Comparison of ENCODE assay signal across 22 cellular contexts in genomic region chr7:29454464-29454863, GRCh38.
DNase-seq lines count a peak whose midpoint lies in the region; ATAC-seq, FAIRE-seq and TF ChIP-seq lines count a peak whose summit lies in the region.
"Had no signal": no experiment of that assay in that cellular context is flagged by ENCODE, and none has a peak within 500 bp of the region (broad histone marks: within the 10 kb centered on the region; RNA-seq: fewer than 3 reads in every experiment).

No MANE protein-coding gene starts in this region.

- H3K4me1 ChIP-seq in HepG2 (ENCODE audit: insufficient read depth, low read length): peaks cover 26% of the 10 kb centered on the region
- H3K4me1 ChIP-seq in trophoblast cell (ENCODE audit: control insufficient read depth in 1 of 2, insufficient read depth in 2 of 2, low read length in 2 of 2): peaks cover 24 to 35% of the 10 kb centered on the region in 2 experiments
- H3K4me1 ChIP-seq in neuronal stem cell (ENCODE audit: control insufficient read depth in 2 of 2, insufficient read depth in 1 of 2, low read depth in 1 of 2, low read length in 2 of 2): peaks cover 11 to 12% of the 10 kb centered on the region in 2 donors

- no peaks in the 10 kb centered on the region for H3K27me3 Mint-ChIP-seq in natural killer cell (ENCODE audit: low read depth in 2 of 2)
- H3K27me3 Mint-ChIP-seq: B cell, IgD-negative memory B cell had no signal

- no peak overlapping the region for H2BK15ac ChIP-seq in neuronal stem cell (ENCODE audit: low read length)

- H3K9ac ChIP-seq in HepG2 (ENCODE audit: insufficient read depth, low read depth, low read length): no peak overlapping the region
- H3K9ac ChIP-seq in trophoblast cell (ENCODE audit: low read length): no peak overlapping the region
- no peak overlapping the region for H3K9ac ChIP-seq in neuronal stem cell (ENCODE audit: low read depth, low read length, poor library complexity)
- H3K9ac ChIP-seq: BLaER1 treated with 17β-estradiol and CSF1 and Interleukin-3, amounts not matched to agents 10 nM and 100 nM; GM23248 had no signal

- no TSS peak for BruUV-seq in HepG2 (replicated peaks; lab: Mats Ljungman, UMichigan)

- CTCF ChIA-PET in HepG2 (lab: Yijun Ruan, JAX; ENCODE audit: low intra/inter-chr PET ratio, low total read pairs): no interaction called here

- intact Hi-C loops in HepG2 (cut with micrococcal nuclease; ENCODE audit: unreplicated experiment): no loop called here
- intact Hi-C loops in natural killer cell (cut with micrococcal nuclease): no loop called here

- H3K27ac Mint-ChIP-seq in natural killer cell: no peak overlapping the region
- H3K27ac Mint-ChIP-seq: B cell; CD8-positive, alpha-beta T cell; IgD-negative memory B cell had no signal

- in situ Hi-C loops in HepG2 (cut with HindIII; ENCODE audit: extremely low pct_ligation_motif_present, low pct_unique_long_range_greater_than_20kb): no loop called here

- peaks cover 8% of the 10 kb centered on the region; the same call in 1 of the 2 replicates for H4K20me1 ChIP-seq in HepG2 (ENCODE audit: insufficient read depth, low read length)
- H4K20me1 ChIP-seq: BLaER1 treated with 17β-estradiol and CSF1 and Interleukin-3, amounts not matched to agents 10 nM and 100 nM had no signal

- TF ChIP-seq EP300 in Ishikawa (IDR thresholded peaks at IDR 0.05; ENCODE audit: borderline replicate concordance): no peak
- TF ChIP-seq EP300 in HepG2 (IDR thresholded peaks at IDR 0.05; ENCODE audit: low read depth in 2 of 2, low read length in 2 of 2): no peak
- TF ChIP-seq EP300 in HepG2 (CRISPR knock-in tag; IDR thresholded peaks at IDR 0.05; ENCODE audit: borderline replicate concordance): no peak

- FAIRE-seq in HepG2 (lab: Jason Lieb, UNC): no peak
- FAIRE-seq: GM12878, H54, HTR-8/SVneo had no signal

- H2AFZ ChIP-seq in HepG2 (ENCODE audit: low read length): no peak overlapping the region
- no peak overlapping the region for H2AFZ ChIP-seq in trophoblast cell (ENCODE audit: insufficient read depth, low read length, poor library complexity)
- H2AFZ ChIP-seq in neuronal stem cell (ENCODE audit: low read length): no peak overlapping the region
- H2AFZ ChIP-seq: GM23248 had no signal

- POLR2A ChIA-PET in HepG2 (lab: Yijun Ruan, JAX): no interaction called here

- TF ChIP-seq POLR2A in NB4 (IDR thresholded peaks at IDR 0.05; ENCODE audit: extremely low read depth, insufficient read length) (no peak), HepG2 (IDR thresholded peaks at IDR 0.05; ENCODE audit: insufficient read depth in 1 of 2, low read depth in 2 of 2, low read length in 2 of 2) (no peak)

- H2BK12ac ChIP-seq in trophoblast cell (ENCODE audit: low read length): peak overlapping the region; percentile 29
- H2BK12ac ChIP-seq in neuronal stem cell (ENCODE audit: low read length): no peak overlapping the region

- H3K18ac ChIP-seq in trophoblast cell (ENCODE audit: low read length): peak overlapping the region; percentile 17
- no peak overlapping the region for H3K18ac ChIP-seq in neuronal stem cell (ENCODE audit: low read length)

- peak overlapping the region; percentile 54 for H2BK5ac ChIP-seq in trophoblast cell (ENCODE audit: low read depth, low read length, poor library complexity)
- H2BK5ac ChIP-seq in neuronal stem cell (ENCODE audit: low read length): no peak overlapping the region

- H4K8ac ChIP-seq in trophoblast cell (ENCODE audit: low read depth, low read length) (no peak overlapping the region), neuronal stem cell (ENCODE audit: low read depth, low read length) (no peak overlapping the region)

- H3K79me1 ChIP-seq in trophoblast cell (ENCODE audit: low read length) (peaks cover 15% of the 10 kb centered on the region), neuronal stem cell (ENCODE audit: low read depth, low read length) (no peaks in the 10 kb centered on the region)

- H3K79me2 ChIP-seq in HepG2 (ENCODE audit: insufficient read depth, low read length): no peaks in the 10 kb centered on the region
- peaks cover 4% of the 10 kb centered on the region for H3K79me2 ChIP-seq in trophoblast cell (ENCODE audit: control insufficient read depth, insufficient read depth, low read length, poor library complexity)

- H3K36me3 Mint-ChIP-seq in natural killer cell: no peaks in the 10 kb centered on the region
- H3K36me3 Mint-ChIP-seq: CD8-positive, alpha-beta T cell; IgD-negative memory B cell had no signal

- no peak overlapping the region for H3K27ac ChIP-seq in HepG2 (ENCODE audit: extremely low read length, insufficient read depth, low read length)
- peak overlapping the region; percentile 7 for H3K27ac ChIP-seq in trophoblast cell (ENCODE audit: low read depth, low read length)
- no peak overlapping the region for H3K27ac ChIP-seq in neuronal stem cell (replicated peaks; ENCODE audit: low read length)
- H3K27ac ChIP-seq: BLaER1 treated with 17β-estradiol and CSF1 and Interleukin-3, amounts not matched to agents 10 nM and 100 nM; GM23248 had no signal

- no peak overlapping the region for H2AK5ac ChIP-seq in trophoblast cell (ENCODE audit: low read length)
- H2AK5ac ChIP-seq in neuronal stem cell (ENCODE audit: low read depth, low read length): no peak overlapping the region

- H3K9me3 Mint-ChIP-seq in natural killer cell: no peaks in the 10 kb centered on the region
- H3K9me3 Mint-ChIP-seq: CD8-positive, alpha-beta T cell; IgD-negative memory B cell had no signal

- 97% methylated on average over 4 of the region's 4 CpGs for WGBS in HepG2 (ENCODE audit: low lambda C conversion rate)
- WGBS in trophoblast cell (ENCODE audit: extremely low coverage, insufficient coverage, insufficient read length): no CpG with 5 or more reads among the region's 4 CpGs
- WGBS in neuronal stem cell (ENCODE audit: extremely low coverage in 2 of 2, insufficient read length in 2 of 2, insufficient replicate concordance in 1 of 2), 2 donors: no CpG with 5 or more reads among the region's 4 CpGs

- H3K4ac ChIP-seq in trophoblast cell (ENCODE audit: low read depth, low read length) (no peak overlapping the region), neuronal stem cell (ENCODE audit: low read length) (no peak overlapping the region)

- H4K91ac ChIP-seq in trophoblast cell (ENCODE audit: low read depth, low read length) (peak overlapping the region; percentile 26), neuronal stem cell (ENCODE audit: low read depth, low read length, poor library complexity) (no peak overlapping the region)

- no peak for TF ChIP-seq RAD21 in Ishikawa (IDR thresholded peaks at IDR 0.05; ENCODE audit: low read depth)
- no peak for TF ChIP-seq RAD21 in HepG2 (CRISPR knock-in tag; IDR thresholded peaks at IDR 0.05)

- no peak overlapping the region for H4K12ac ChIP-seq in trophoblast cell (ENCODE audit: low read depth, low read length)

- no peaks in the 10 kb centered on the region for H3K4me1 Mint-ChIP-seq in natural killer cell
- H3K4me1 Mint-ChIP-seq: B cell, IgD-negative memory B cell had no signal

- H3K4me3 ChIP-seq in NB4 (ENCODE audit: low read depth, low read length) (no peak overlapping the region), HepG2 (replicated peaks in 1 of 3; ENCODE audit: insufficient read depth in 1 of 3, low read depth in 2 of 3, low read length in 3 of 3) (no peak overlapping the region), trophoblast cell (ENCODE audit: low read depth, low read length) (no peak overlapping the region), neuronal stem cell (ENCODE audit: low read length in 2 of 2) (no peak overlapping the region)
- H3K4me3 ChIP-seq: BLaER1 treated with 17β-estradiol and CSF1 and Interleukin-3, amounts not matched to agents 10 nM and 100 nM; GM12878; GM23248 had no signal

- no peaks in the 10 kb centered on the region for H3K9me3 ChIP-seq in HepG2 (ENCODE audit: low read length)
- no peaks in the 10 kb centered on the region for H3K9me3 ChIP-seq in trophoblast cell (ENCODE audit: insufficient read depth, low read depth, low read length)
- no peaks in the 10 kb centered on the region for H3K9me3 ChIP-seq in neuronal stem cell (replicated peaks in 1 of 2; ENCODE audit: control insufficient read depth in 2 of 2, insufficient read depth in 1 of 2, low read depth in 1 of 2, low read length in 2 of 2)
- H3K9me3 ChIP-seq: BLaER1 treated with 17β-estradiol and CSF1 and Interleukin-3, amounts not matched to agents 10 nM and 100 nM had no signal

- DNase-seq in NB4 (ENCODE audit: low read depth) (peak; percentile 6), HepG2 (ENCODE audit: low spot score) (no peak), trophoblast cell (peak; percentile 51 to 79), NCI-H82 (lab: John Stamatoyannopoulos, UW) (no peak), SHP77 (lab: John Stamatoyannopoulos, UW) (no peak), natural killer cell (no peak), neuronal stem cell (ENCODE audit: low spot score) (no peak)
- DNase-seq: Calu3; CD8-positive, alpha-beta T cell; DMS 273 treated with DMSO at 0.1 percent for 48 hours; DMS53; DND-41; EL; GM23248; HCEC 1CT had no signal

- H3K23ac ChIP-seq in trophoblast cell (ENCODE audit: low read length) (no peak overlapping the region), neuronal stem cell (ENCODE audit: low read depth, low read length, poor library complexity) (no peak overlapping the region)

- H3K27me3 ChIP-seq in HepG2 (ENCODE audit: control insufficient read depth in 1 of 2, insufficient read depth in 2 of 2, low read length in 2 of 2): no peaks in the 10 kb centered on the region
- H3K27me3 ChIP-seq in trophoblast cell (ENCODE audit: insufficient read depth, low read length): no peaks in the 10 kb centered on the region
- peaks cover 0 to 61% (median 34%) of the 10 kb centered on the region in 3 experiments for H3K27me3 ChIP-seq in neuronal stem cell (ENCODE audit: control insufficient read depth in 3 of 3, insufficient read depth in 3 of 3, low read depth in 1 of 3, low read length in 3 of 3)
- H3K27me3 ChIP-seq: BLaER1 treated with 17β-estradiol and CSF1 and Interleukin-3, amounts not matched to agents 10 nM and 100 nM had no signal

- no peak overlapping the region for H3K4me3 Mint-ChIP-seq in natural killer cell
- H3K4me3 Mint-ChIP-seq: B cell; CD8-positive, alpha-beta T cell; IgD-negative memory B cell had no signal

- ATAC-seq in HepG2: no peak
- no peak for ATAC-seq in natural killer cell
- ATAC-seq: CD8-positive, alpha-beta T cell; GM12878 had no signal

- H3K4me2 ChIP-seq in HepG2 (ENCODE audit: low read depth, low read length) (no peak overlapping the region), trophoblast cell (ENCODE audit: low read length) (no peak overlapping the region), neuronal stem cell (ENCODE audit: insufficient read depth, low read length, poor library complexity, severe bottlenecking) (no peak overlapping the region)
- H3K4me2 ChIP-seq: BLaER1 treated with 17β-estradiol and CSF1 and Interleukin-3, amounts not matched to agents 10 nM and 100 nM had no signal

- H3K36me3 ChIP-seq in HepG2 (replicated peaks in 1 of 2; ENCODE audit: control insufficient read depth in 1 of 2, insufficient read depth in 2 of 2, low read length in 2 of 2) (peaks cover 2 to 8% of the 10 kb centered on the region in 2 experiments; a peak in 2 of 5 replicates), trophoblast cell (ENCODE audit: control insufficient read depth in 1 of 2, insufficient read depth in 2 of 2, low read length in 2 of 2) (peaks cover 4 to 7% of the 10 kb centered on the region in 2 experiments), neuronal stem cell (replicated peaks in 1 of 2; ENCODE audit: control insufficient read depth in 2 of 2, insufficient read depth in 2 of 2, low read length in 2 of 2) (no peaks in the 10 kb centered on the region)
- H3K36me3 ChIP-seq: BLaER1 treated with 17β-estradiol and CSF1 and Interleukin-3, amounts not matched to agents 10 nM and 100 nM had no signal

- no peak for TF ChIP-seq CTCF in NB4 (IDR thresholded peaks at IDR 0.05; ENCODE audit: low read depth, low read length)
- no peak for TF ChIP-seq CTCF in HepG2 (CRISPR knock-in tag; IDR thresholded peaks at IDR 0.05)
- TF ChIP-seq CTCF in natural killer cell (IDR thresholded peaks at IDR 0.05): no peak

- H2BK120ac ChIP-seq in trophoblast cell (ENCODE audit: insufficient read depth, low read length, poor library complexity) (no peak overlapping the region), neuronal stem cell (ENCODE audit: low read depth, low read length) (no peak overlapping the region)

- peak overlapping the region; percentile 8 for H3K14ac ChIP-seq in trophoblast cell (ENCODE audit: low read length)
- no peak overlapping the region for H3K14ac ChIP-seq in neuronal stem cell (ENCODE audit: low read length)

Comparison
In these comparisons a context has a peak if more than half of its experiments do, and no peak if none do; other contexts are left out.
1. DNase-seq: peak in NB4 (single experiment) and trophoblast cell (2 of 2); none in HepG2 (single experiment), NCI-H82 (single experiment), SHP77 (0 of 2), natural killer cell (single experiment) and neuronal stem cell (single experiment).